In genomic region chr9:128713411-128713780, GRCh38 we compare ENCODE assay signal across 18 cellular contexts.
"Had no signal": no experiment of that assay in that cellular context is flagged by ENCODE, and none has a peak within 500 bp of the region (broad histone marks: within the 10 kb centered on the region; RNA-seq: fewer than 3 reads in every experiment).

No MANE protein-coding gene starts in this region.

- H3K9ac ChIP-seq: parathyroid adenoma had no signal

- H3K9me3 ChIP-seq: ascending aorta, neutrophil, upper lobe of left lung had no signal

- H3K4me3 ChIP-seq: ascending aorta, upper lobe of left lung had no signal

- DNase-seq: activated CD4-positive, alpha-beta memory T cell treated with anti-CD3 and anti-CD28 coated beads for 36 hours; activated CD4-positive, alpha-beta T cell treated with anti-CD3 and anti-CD28 coated beads for 48 hours; activated naive CD4-positive, alpha-beta T cell treated with anti-CD3 and anti-CD28 coated beads for 36 hours; activated T-cell treated with anti-CD3 and anti-CD28 coated beads, Interleukin-2, amount 50 U/mL, for 48 hours; brain microvascular endothelial cell; central memory CD4-positive, alpha-beta T cell; kidney glomerular epithelial cell; midbrain; stimulated activated CD4-positive, alpha-beta T cell treated with anti-CD3 and anti-CD28 coated beads, Interleukin-4, amount 100 ng/mL, for 24 hours; stimulated activated naive CD4-positive, alpha-beta T cell treated with Interleukin-2 at 50 U/mL for 16 hours had no signal

- H3K27me3 Mint-ChIP-seq: activated CD4-positive, alpha-beta memory T cell treated with anti-CD3 and anti-CD28 coated beads for 36 hours; natural killer cell treated with Interleukin-12 subunit alpha and Interleukin-12 subunit beta and Interleukin-15 and Interleukin-18, amount 100 ng/mL, for 72 hours had no signal

- H3K36me3 Mint-ChIP-seq: activated CD4-positive, alpha-beta memory T cell treated with anti-CD3 and anti-CD28 coated beads for 36 hours; natural killer cell treated with Interleukin-12 subunit alpha and Interleukin-12 subunit beta and Interleukin-15 and Interleukin-18, amount 100 ng/mL, for 72 hours had no signal

- H3K4me1 ChIP-seq: ascending aorta, parathyroid adenoma, upper lobe of left lung had no signal

- H3K27ac Mint-ChIP-seq: activated CD4-positive, alpha-beta memory T cell treated with anti-CD3 and anti-CD28 coated beads for 36 hours; activated naive CD4-positive, alpha-beta T cell treated with anti-CD3 and anti-CD28 coated beads for 36 hours; natural killer cell treated with Interleukin-12 subunit alpha and Interleukin-12 subunit beta and Interleukin-15 and Interleukin-18, amount 100 ng/mL, for 72 hours had no signal

- H3K27ac ChIP-seq: ascending aorta, brain microvascular endothelial cell, epithelial cell of prostate, neutrophil, parathyroid adenoma, upper lobe of left lung had no signal

- H2AFZ ChIP-seq: parathyroid adenoma had no signal

- H3K9me3 Mint-ChIP-seq: activated CD4-positive, alpha-beta memory T cell treated with anti-CD3 and anti-CD28 coated beads for 36 hours; activated naive CD4-positive, alpha-beta T cell treated with anti-CD3 and anti-CD28 coated beads for 36 hours; natural killer cell treated with Interleukin-12 subunit alpha and Interleukin-12 subunit beta and Interleukin-15 and Interleukin-18, amount 100 ng/mL, for 72 hours had no signal

- H3K27me3 ChIP-seq: ascending aorta, brain microvascular endothelial cell, neutrophil, upper lobe of left lung had no signal

- H3K4me3 Mint-ChIP-seq: activated CD4-positive, alpha-beta memory T cell treated with anti-CD3 and anti-CD28 coated beads for 36 hours; activated naive CD4-positive, alpha-beta T cell treated with anti-CD3 and anti-CD28 coated beads for 36 hours; natural killer cell treated with Interleukin-12 subunit alpha and Interleukin-12 subunit beta and Interleukin-15 and Interleukin-18, amount 100 ng/mL, for 72 hours had no signal

- ATAC-seq: SK-N-SH treated with all-trans-retinoic acid at 6 μM for 48 hours had no signal

- FAIRE-seq: colon had no signal

- H3K79me2 ChIP-seq: parathyroid adenoma had no signal

- H3K36me3 ChIP-seq: ascending aorta, brain microvascular endothelial cell had no signal
